In the genomic region with DNA sequence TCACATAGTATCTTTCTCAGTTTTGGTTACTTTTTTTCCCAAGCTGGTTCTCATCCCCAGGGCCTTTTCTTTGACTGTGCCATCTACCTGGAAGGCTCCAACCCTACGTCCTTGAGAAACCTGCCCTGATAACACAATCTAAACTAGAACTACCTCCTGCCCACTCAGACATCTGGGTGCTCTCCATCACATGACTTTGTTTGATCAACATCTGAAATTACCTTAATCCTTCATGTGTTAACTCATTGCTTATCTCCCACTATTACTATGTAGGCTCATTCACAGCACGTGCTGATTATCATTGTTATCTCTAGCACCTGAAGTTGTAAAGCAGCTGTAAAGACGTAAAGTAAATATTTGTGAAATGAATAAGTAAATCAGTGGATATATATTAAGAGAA, we compare ENCODE assay signal across 22 cellular contexts.
"Had no signal": no experiment of that assay in that cellular context is flagged by ENCODE, and none has a peak within 500 bp of the region (broad histone marks: within the 10 kb centered on the region; RNA-seq: fewer than 3 reads in every experiment).

No MANE protein-coding gene starts in this region.

- H3K9me3 ChIP-seq: breast epithelium, colonic mucosa, esophagus squamous epithelium, gastrocnemius medialis, spleen, testis, uterus had no signal

- H3K4me3 ChIP-seq: breast epithelium, colonic mucosa, esophagus squamous epithelium, gastrocnemius medialis, spleen, testis, uterus had no signal

- DNase-seq: activated CD4-positive, alpha-beta memory T cell treated with anti-CD3 and anti-CD28 coated beads, Interleukin-2, amount 10 ng/mL, durations not matched to agents 7 days and 5 days; activated CD4-positive, alpha-beta T cell treated with anti-CD3 and anti-CD28 coated beads, Interleukin-2, amount 10 ng/mL, durations not matched to agents 24 days and 14 days; activated effector memory CD4-positive, alpha-beta T cell treated with Interleukin-2 at 50 U/mL for 16 hours; activated naive CD4-positive, alpha-beta T cell treated with anti-CD3 and anti-CD28 coated beads for 36 hours; activated naive CD8-positive, alpha-beta T cell treated with anti-CD3 and anti-CD28 coated beads, Interleukin-2, amount 10 ng/mL, durations not matched to agents 7 days and 5 days; activated T-cell treated with anti-CD3 and anti-CD28 coated beads, Interleukin-2, amount 50 U/mL, for 72 hours; amniotic stem cell; colonic mucosa; esophagus squamous epithelium; gastrocnemius medialis; natural killer cell; spleen; stimulated activated CD4-positive, alpha-beta T cell treated with anti-CD3 and anti-CD28 coated beads, Interleukin-4, amount 100 ng/mL, for 1 hour; stimulated activated naive CD4-positive, alpha-beta T cell; testis; trophoblast cell; uterus had no signal

- H3K27me3 Mint-ChIP-seq: activated CD4-positive, alpha-beta memory T cell treated with anti-CD3 and anti-CD28 coated beads, Interleukin-2, amount 10 ng/mL, durations not matched to agents 7 days and 5 days; activated CD4-positive, alpha-beta T cell treated with anti-CD3 and anti-CD28 coated beads, Interleukin-2, amount 10 ng/mL, durations not matched to agents 24 days and 14 days; activated naive CD8-positive, alpha-beta T cell treated with anti-CD3 and anti-CD28 coated beads, Interleukin-2, amount 10 ng/mL, durations not matched to agents 7 days and 5 days had no signal

- H3K4me3 Mint-ChIP-seq: activated CD4-positive, alpha-beta memory T cell treated with anti-CD3 and anti-CD28 coated beads, Interleukin-2, amount 10 ng/mL, durations not matched to agents 7 days and 5 days; activated CD4-positive, alpha-beta T cell treated with anti-CD3 and anti-CD28 coated beads, Interleukin-2, amount 10 ng/mL, durations not matched to agents 24 days and 14 days; activated naive CD4-positive, alpha-beta T cell treated with anti-CD3 and anti-CD28 coated beads for 36 hours; activated naive CD8-positive, alpha-beta T cell treated with anti-CD3 and anti-CD28 coated beads, Interleukin-2, amount 10 ng/mL, durations not matched to agents 7 days and 5 days; activated T-cell treated with anti-CD3 and anti-CD28 coated beads, Interleukin-2, amount 50 U/mL, for 72 hours; mesothelial cell of epicardium; natural killer cell had no signal

- H3K4me1 ChIP-seq: breast epithelium, colonic mucosa, esophagus squamous epithelium, gastrocnemius medialis, spleen, testis, uterus had no signal

- H3K36me3 Mint-ChIP-seq: activated naive CD8-positive, alpha-beta T cell treated with anti-CD3 and anti-CD28 coated beads, Interleukin-2, amount 10 ng/mL, durations not matched to agents 7 days and 5 days; mesothelial cell of epicardium; natural killer cell had no signal

- H3K27ac ChIP-seq: breast epithelium, colonic mucosa, esophagus squamous epithelium, gastrocnemius medialis, spleen, testis, uterus had no signal

- H3K27me3 ChIP-seq: breast epithelium, colonic mucosa, esophagus squamous epithelium, gastrocnemius medialis, spleen, testis, uterus had no signal

- H3K9me3 Mint-ChIP-seq: activated CD4-positive, alpha-beta memory T cell treated with anti-CD3 and anti-CD28 coated beads, Interleukin-2, amount 10 ng/mL, durations not matched to agents 7 days and 5 days; activated CD4-positive, alpha-beta T cell treated with anti-CD3 and anti-CD28 coated beads, Interleukin-2, amount 10 ng/mL, durations not matched to agents 24 days and 14 days; activated naive CD8-positive, alpha-beta T cell treated with anti-CD3 and anti-CD28 coated beads, Interleukin-2, amount 10 ng/mL, durations not matched to agents 7 days and 5 days; mesothelial cell of epicardium had no signal

- ATAC-seq: activated CD4-positive, CD25-positive, alpha-beta regulatory T cell treated with anti-CD3 and anti-CD28 coated beads, Interleukin-2, amount 50 U/mL, for 24 hours; activated T-cell treated with anti-CD3 and anti-CD28 coated beads, Interleukin-2, amount 50 U/mL, for 72 hours; gastrocnemius medialis; left lobe of liver; natural killer cell had no signal

- H3K36me3 ChIP-seq: breast epithelium, colonic mucosa, esophagus squamous epithelium, gastrocnemius medialis, spleen, uterus had no signal

- H3K4me1 Mint-ChIP-seq: activated CD4-positive, alpha-beta memory T cell treated with anti-CD3 and anti-CD28 coated beads, Interleukin-2, amount 10 ng/mL, durations not matched to agents 7 days and 5 days; activated CD4-positive, alpha-beta T cell treated with anti-CD3 and anti-CD28 coated beads, Interleukin-2, amount 10 ng/mL, durations not matched to agents 24 days and 14 days; activated naive CD8-positive, alpha-beta T cell treated with anti-CD3 and anti-CD28 coated beads, Interleukin-2, amount 10 ng/mL, durations not matched to agents 7 days and 5 days; natural killer cell had no signal

- H3K27ac Mint-ChIP-seq: activated CD4-positive, alpha-beta memory T cell treated with anti-CD3 and anti-CD28 coated beads, Interleukin-2, amount 10 ng/mL, durations not matched to agents 7 days and 5 days; activated CD4-positive, alpha-beta T cell treated with anti-CD3 and anti-CD28 coated beads, Interleukin-2, amount 10 ng/mL, durations not matched to agents 24 days and 14 days; activated naive CD4-positive, alpha-beta T cell treated with anti-CD3 and anti-CD28 coated beads for 36 hours; activated naive CD8-positive, alpha-beta T cell treated with anti-CD3 and anti-CD28 coated beads, Interleukin-2, amount 10 ng/mL, durations not matched to agents 7 days and 5 days; activated T-cell treated with anti-CD3 and anti-CD28 coated beads, Interleukin-2, amount 50 U/mL, for 72 hours; mesothelial cell of epicardium; natural killer cell; progenitor cell of endocrine pancreas had no signal
